Comparison of ENCODE assay signal across 28 cellular contexts in the genomic region with DNA sequence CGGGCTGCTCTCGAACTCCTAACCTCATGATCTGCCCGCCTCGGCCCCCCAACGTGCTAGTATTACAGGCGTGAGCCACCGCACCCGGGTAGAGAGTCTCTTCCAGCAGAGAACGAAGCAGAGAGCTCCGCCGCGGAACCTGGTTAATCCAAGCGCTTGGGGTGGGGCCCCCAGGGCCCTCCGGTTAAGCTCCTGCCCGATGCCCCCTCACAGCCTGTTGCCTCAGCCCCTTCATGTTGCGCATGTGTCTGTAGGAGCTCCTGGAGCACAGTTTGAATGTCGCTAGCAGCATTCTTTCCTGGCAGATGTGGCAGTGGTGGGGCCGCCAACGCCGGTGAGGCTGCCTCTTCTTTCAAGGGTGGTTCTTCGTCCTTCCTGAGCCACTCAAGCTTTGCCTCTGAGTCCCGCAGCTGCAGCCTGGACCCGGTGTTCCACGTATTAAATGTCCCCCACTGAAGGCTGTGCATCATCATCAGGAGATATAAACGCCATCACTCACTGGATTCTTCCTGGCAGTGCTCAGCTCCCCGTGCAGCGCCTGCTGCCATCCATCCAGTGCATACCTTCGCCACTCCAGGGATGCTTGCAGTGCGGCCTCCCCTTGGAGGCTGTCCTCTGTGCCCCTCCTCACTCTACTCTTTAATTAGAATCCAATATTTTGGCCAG.
"Had no signal": no experiment of that assay in that cellular context is flagged by ENCODE, and none has a peak within 500 bp of the region (broad histone marks: within the 10 kb centered on the region; RNA-seq: fewer than 3 reads in every experiment).

No MANE protein-coding gene starts in this region.

- H3K36me3 ChIP-seq: heart right ventricle, neutrophil, right atrium auricular region, suprapubic skin, thoracic aorta, tibial artery, uterus had no signal

- H3K4me1 Mint-ChIP-seq: naive thymus-derived CD4-positive, alpha-beta T cell; stimulated activated effector memory CD8-positive, alpha-beta T cell treated with anti-CD3 and anti-CD28 coated beads, Interleukin-12 subunit alpha, Interleukin-12 subunit beta, amount 100 ng/mL, for 72 hours had no signal

- H3K27me3 ChIP-seq: heart right ventricle, hepatocyte, neutrophil, right atrium auricular region, suprapubic skin, tibial artery, uterus had no signal

- H3K4me3 Mint-ChIP-seq: naive thymus-derived CD4-positive, alpha-beta T cell; natural killer cell treated with Interleukin-12 subunit alpha and Interleukin-12 subunit beta and Interleukin-15 and Interleukin-18, amount 100 ng/mL, for 72 hours; stimulated activated effector memory CD8-positive, alpha-beta T cell treated with anti-CD3 and anti-CD28 coated beads, Interleukin-12 subunit alpha, Interleukin-12 subunit beta, amount 100 ng/mL, for 72 hours; stimulated activated naive CD8-positive, alpha-beta T cell treated with anti-CD3 and anti-CD28 coated beads, Interleukin-15, Interleukin-2, amounts not matched to agents 100 ng/mL and 50 ng/mL, for 24 hours had no signal

- H2AFZ ChIP-seq: hepatocyte, parathyroid adenoma had no signal

- H3K4me3 ChIP-seq: heart right ventricle, hepatocyte, lung, mucosa of descending colon, right atrium auricular region, skin epidermis, suprapubic skin, thoracic aorta, tibial artery, uterus had no signal

- H3K4me2 ChIP-seq: hepatocyte had no signal

- H3K9ac ChIP-seq: parathyroid adenoma had no signal

- H3K36me3 Mint-ChIP-seq: naive thymus-derived CD4-positive, alpha-beta T cell; stimulated activated effector memory CD8-positive, alpha-beta T cell treated with anti-CD3 and anti-CD28 coated beads, Interleukin-12 subunit alpha, Interleukin-12 subunit beta, amount 100 ng/mL, for 72 hours had no signal

- H3K79me2 ChIP-seq: hepatocyte, parathyroid adenoma had no signal

- H3K27me3 Mint-ChIP-seq: naive thymus-derived CD4-positive, alpha-beta T cell; natural killer cell treated with Interleukin-12 subunit alpha and Interleukin-12 subunit beta and Interleukin-15 and Interleukin-18, amount 100 ng/mL, for 72 hours; progenitor cell of endocrine pancreas; stimulated activated naive CD8-positive, alpha-beta T cell treated with anti-CD3 and anti-CD28 coated beads, Interleukin-15, Interleukin-2, amounts not matched to agents 100 ng/mL and 50 ng/mL, for 24 hours had no signal

- ATAC-seq: heart right ventricle; left cardiac atrium; left lobe of liver; mucosa of descending colon; naive thymus-derived CD4-positive, alpha-beta T cell; natural killer cell treated with Interleukin-12 subunit alpha and Interleukin-12 subunit beta and Interleukin-15 and Interleukin-18, amount 100 ng/mL, for 72 hours; sciatic nerve had no signal

- H3K27ac ChIP-seq: heart right ventricle, hepatocyte, neutrophil, parathyroid adenoma, right atrium auricular region, skin epidermis, suprapubic skin, thoracic aorta, tibial artery, uterus had no signal

- H3K4me1 ChIP-seq: heart right ventricle, parathyroid adenoma, right atrium auricular region, suprapubic skin, tibial artery, uterus had no signal

- H3K27ac Mint-ChIP-seq: naive thymus-derived CD4-positive, alpha-beta T cell; natural killer cell treated with Interleukin-12 subunit alpha and Interleukin-12 subunit beta and Interleukin-15 and Interleukin-18, amount 100 ng/mL, for 72 hours; progenitor cell of endocrine pancreas; stimulated activated effector memory CD8-positive, alpha-beta T cell treated with anti-CD3 and anti-CD28 coated beads, Interleukin-12 subunit alpha, Interleukin-12 subunit beta, amount 100 ng/mL, for 72 hours; stimulated activated naive CD8-positive, alpha-beta T cell treated with anti-CD3 and anti-CD28 coated beads, Interleukin-15, Interleukin-2, amounts not matched to agents 100 ng/mL and 50 ng/mL, for 24 hours had no signal

- DNase-seq: heart right ventricle; islet precursor cell; kidney glomerular epithelial cell; left cardiac atrium; mesendoderm; midbrain; mucosa of descending colon; naive thymus-derived CD4-positive, alpha-beta T cell; occipital lobe; stimulated activated CD4-positive, alpha-beta T cell treated with anti-CD3 and anti-CD28 coated beads, Interleukin-4, amount 100 ng/mL, for 24 hours; stimulated activated naive CD4-positive, alpha-beta T cell; tibial artery; trophoblast cell; uterus had no signal

- H3K9me3 ChIP-seq: neutrophil, thoracic aorta, uterus had no signal
